In the genomic region with DNA sequence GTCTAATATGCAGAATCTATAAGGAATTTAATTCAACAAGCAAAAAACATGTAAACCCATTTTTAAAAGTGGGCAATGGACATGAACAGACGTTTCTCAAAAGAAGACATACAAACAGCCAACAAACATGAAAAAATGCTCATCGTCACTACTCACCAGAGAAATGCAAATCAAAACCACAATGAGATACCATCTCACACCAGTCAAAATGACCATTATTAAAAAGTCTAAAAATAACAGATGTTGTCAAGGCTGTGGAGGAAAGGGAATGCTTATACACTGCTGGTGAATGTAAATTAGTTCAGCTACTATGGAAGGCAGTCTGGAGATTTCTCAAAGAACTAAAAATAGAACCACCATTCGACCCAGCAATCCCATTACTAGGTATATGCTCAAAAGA, we compare ENCODE assay signal across 20 cellular contexts.
"Had no signal": no experiment of that assay in that cellular context is flagged by ENCODE, and none has a peak within 500 bp of the region (broad histone marks: within the 10 kb centered on the region; RNA-seq: fewer than 3 reads in every experiment).

No MANE protein-coding gene starts in this region.

- H3K27ac Mint-ChIP-seq: activated naive CD4-positive, alpha-beta T cell treated with anti-CD3 and anti-CD28 coated beads, Interleukin-2, amount 10 ng/mL, durations not matched to agents 7 days and 5 days; neural progenitor cell; progenitor cell of endocrine pancreas; WTC11 had no signal

- DNase-seq: activated CD8-positive, alpha-beta memory T cell treated with anti-CD3 and anti-CD28 coated beads, Interleukin-2, amount 50 U/mL, for 48 hours; activated effector memory CD4-positive, alpha-beta T cell treated with anti-CD3 and anti-CD28 coated beads, Interleukin-2, amount 50 U/mL, for 16 hours; activated naive CD4-positive, alpha-beta T cell treated with anti-CD3 and anti-CD28 coated beads, Interleukin-2, amount 10 ng/mL, durations not matched to agents 7 days and 5 days; activated T-cell treated with anti-CD3 and anti-CD28 coated beads, Interleukin-2, amount 50 U/mL, for 48 hours; amniotic stem cell; cerebellar nuclear complex; gastrocnemius medialis; hippocampal formation; kidney glomerular epithelial cell; left lung; naive thymus-derived CD4-positive, alpha-beta T cell; retina; sigmoid colon; stimulated activated CD4-positive, alpha-beta T cell treated with anti-CD3 and anti-CD28 coated beads, Interleukin-4, amount 100 ng/mL, for 1 hour; stimulated activated naive CD4-positive, alpha-beta T cell; T-helper 1 cell; tibial artery had no signal

- H3K4me3 Mint-ChIP-seq: activated naive CD4-positive, alpha-beta T cell treated with anti-CD3 and anti-CD28 coated beads, Interleukin-2, amount 10 ng/mL, durations not matched to agents 7 days and 5 days; WTC11 had no signal

- H3K4me1 Mint-ChIP-seq: neural progenitor cell had no signal

- ATAC-seq: gastrocnemius medialis; left lung; naive thymus-derived CD4-positive, alpha-beta T cell; WTC11 had no signal

- H3K36me3 Mint-ChIP-seq: neural progenitor cell had no signal

- H3K27me3 Mint-ChIP-seq: naive thymus-derived CD4-positive, alpha-beta T cell; progenitor cell of endocrine pancreas had no signal
